1 cellular context compared by ENCODE assay signal in the genomic region with DNA sequence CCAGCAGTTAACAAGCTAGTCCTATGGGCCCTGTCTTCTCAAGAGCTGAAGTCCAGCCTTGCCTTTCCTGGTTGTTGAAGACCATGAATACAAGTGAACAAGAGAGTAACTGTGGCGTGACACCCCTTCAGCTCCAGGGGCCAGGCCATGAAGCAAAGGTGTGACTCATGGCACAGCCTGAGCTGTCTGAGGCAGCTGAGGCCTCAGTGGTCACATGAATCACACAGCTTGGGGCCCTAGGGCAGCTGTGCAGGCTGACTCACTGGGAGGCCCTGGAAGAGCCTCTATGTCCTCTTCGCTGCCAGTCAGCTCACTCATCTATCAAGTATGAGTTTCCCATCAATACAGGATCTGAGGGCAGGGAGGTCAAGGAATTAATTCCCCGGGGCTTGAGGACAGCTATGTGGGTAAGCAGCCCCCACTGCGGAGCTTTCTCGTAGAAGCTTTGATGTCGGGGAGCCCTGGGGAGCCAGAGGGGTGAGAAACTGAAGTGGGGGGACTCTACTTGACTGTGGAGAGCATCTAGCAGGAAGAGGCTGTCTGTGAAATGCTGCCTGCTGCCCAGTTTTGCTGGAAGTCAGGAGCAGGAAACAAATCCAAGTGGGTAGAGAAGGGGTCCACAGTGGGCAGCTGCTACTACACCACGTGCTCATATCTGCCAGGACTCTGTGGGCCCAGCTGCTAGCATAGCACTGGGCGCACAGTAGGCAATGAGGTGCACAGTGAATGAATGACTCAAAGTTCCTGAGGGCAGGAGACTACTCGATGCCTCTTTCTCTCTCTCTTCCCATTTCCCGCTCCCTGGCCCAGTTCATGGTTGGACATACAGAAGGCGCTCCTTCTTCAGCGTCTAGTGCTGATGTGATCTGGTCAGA.
TF ChIP-seq lines count a peak whose summit lies in the region.

No MANE protein-coding gene starts in this region.

TF ChIP-seq in HCT116, 20 proteins besides CTCF, POLR2A, EP300 and RAD21 (continued from another document):
- peak; percentile 80 for TF ChIP-seq ZBTB33 (IDR thresholded peaks at IDR 0.05; ENCODE audit: extremely low read depth, insufficient replicate concordance, low read length)
- peak; percentile 86 for TF ChIP-seq TCF7L2 (IDR thresholded peaks at IDR 0.05; ENCODE audit: borderline replicate concordance, extremely low read depth, insufficient read depth, insufficient read length)
